ENCODE assay signal across 26 cellular contexts in genomic region chr18:32208012-32208411, GRCh38. TPM values are rescaled to one million over a fixed set of nuclear protein-coding genes. Genes with fewer than 3 reads are reported as not detected.
"Had no signal": no experiment of that assay in that cellular context is flagged by ENCODE, and none has a peak within 500 bp of the region (broad histone marks: within the 10 kb centered on the region; RNA-seq: fewer than 3 reads in every experiment).

No MANE protein-coding gene starts in this region.

- H3K27ac ChIP-seq: foreskin keratinocyte, sigmoid colon, upper lobe of right lung, WERI-Rb-1 had no signal

- H3K27me3 ChIP-seq: foreskin keratinocyte, sigmoid colon, upper lobe of right lung had no signal

- ATAC-seq: activated CD8-positive, alpha-beta T cell treated with anti-CD3 and anti-CD28 coated beads, Interleukin-2, amount 10 ng/mL, durations not matched to agents 7 days and 5 days; foreskin keratinocyte; upper lobe of right lung had no signal

- H3K27ac Mint-ChIP-seq: activated CD8-positive, alpha-beta T cell treated with anti-CD3 and anti-CD28 coated beads, Interleukin-2, amount 10 ng/mL, durations not matched to agents 7 days and 5 days; activated naive CD4-positive, alpha-beta T cell treated with anti-CD3 and anti-CD28 coated beads, Interleukin-2, amount 50 U/mL, for 24 hours; memory B cell; naive B cell had no signal

- H3K9me3 ChIP-seq: sigmoid colon, upper lobe of right lung had no signal

- H3K9me3 Mint-ChIP-seq: activated naive CD4-positive, alpha-beta T cell treated with anti-CD3 and anti-CD28 coated beads, Interleukin-2, amount 50 U/mL, for 24 hours; memory B cell; naive B cell; neural crest cell had no signal

- H3K27me3 Mint-ChIP-seq: activated naive CD4-positive, alpha-beta T cell treated with anti-CD3 and anti-CD28 coated beads, Interleukin-2, amount 50 U/mL, for 24 hours; brain had no signal

- DNase-seq: activated CD4-positive, alpha-beta T cell treated with anti-CD3 and anti-CD28 coated beads for 1 hour; activated CD4-positive, alpha-beta T cell treated with anti-CD3 and anti-CD28 coated beads, Interleukin-2, amount 50 U/mL, for 1 hour; activated CD8-positive, alpha-beta T cell treated with anti-CD3 and anti-CD28 coated beads, Interleukin-2, amount 10 ng/mL, durations not matched to agents 7 days and 5 days; activated gamma-delta T cell treated with Interleukin-2 at 50 U/mL for 16 hours; activated T-cell treated with anti-CD3 and anti-CD28 coated beads, Interleukin-2, amount 50 U/mL, for 1 hour; anterior cingulate cortex; dermis blood vessel endothelial cell; effector memory CD4-positive, alpha-beta T cell; foreskin keratinocyte; hippocampal formation; naive B cell; sigmoid colon; stimulated activated CD4-positive, alpha-beta T cell treated with anti-CD3 and anti-CD28 coated beads, Interleukin-4, amount 100 ng/mL, for 1 hour; stimulated activated naive CD4-positive, alpha-beta T cell treated with Interleukin-2 at 50 U/mL for 16 hours; upper lobe of right lung; WERI-Rb-1 had no signal

- H3K4me3 Mint-ChIP-seq: activated CD8-positive, alpha-beta T cell treated with anti-CD3 and anti-CD28 coated beads, Interleukin-2, amount 10 ng/mL, durations not matched to agents 7 days and 5 days; activated naive CD4-positive, alpha-beta T cell treated with anti-CD3 and anti-CD28 coated beads, Interleukin-2, amount 50 U/mL, for 24 hours; memory B cell; naive B cell; neural crest cell had no signal

- H3K4me1 ChIP-seq: foreskin keratinocyte, sigmoid colon, upper lobe of right lung had no signal

- H3K36me3 ChIP-seq: sigmoid colon, upper lobe of right lung, WERI-Rb-1 had no signal

- H3K36me3 Mint-ChIP-seq: activated naive CD4-positive, alpha-beta T cell treated with anti-CD3 and anti-CD28 coated beads, Interleukin-2, amount 50 U/mL, for 24 hours; brain; memory B cell; naive B cell had no signal

- H3K4me1 Mint-ChIP-seq: activated naive CD4-positive, alpha-beta T cell treated with anti-CD3 and anti-CD28 coated beads, Interleukin-2, amount 50 U/mL, for 24 hours; memory B cell; naive B cell had no signal

- H3K4me3 ChIP-seq: sigmoid colon, upper lobe of right lung had no signal

RNA-seq across cellular contexts. Expression of gene MEP1B, which starts 18.2 kb away (rescaled TPM):
- total RNA-seq: activated CD8-positive, alpha-beta T cell treated with anti-CD3 and anti-CD28 coated beads, Interleukin-2, amount 10 ng/mL, durations not matched to agents 7 days and 5 days; dermis blood vessel endothelial cell; foreskin keratinocyte; glomerular endothelial cell; lower leg skin; neural crest cell; posterior vena cava; renal cortical epithelial cell; sigmoid colon; subcutaneous adipose tissue; upper lobe of right lung had no signal
- polyA plus RNA-seq: esophagus, foreskin keratinocyte had no signal
